Comparison of ENCODE assay signal across 7 cellular contexts in the genomic region with DNA sequence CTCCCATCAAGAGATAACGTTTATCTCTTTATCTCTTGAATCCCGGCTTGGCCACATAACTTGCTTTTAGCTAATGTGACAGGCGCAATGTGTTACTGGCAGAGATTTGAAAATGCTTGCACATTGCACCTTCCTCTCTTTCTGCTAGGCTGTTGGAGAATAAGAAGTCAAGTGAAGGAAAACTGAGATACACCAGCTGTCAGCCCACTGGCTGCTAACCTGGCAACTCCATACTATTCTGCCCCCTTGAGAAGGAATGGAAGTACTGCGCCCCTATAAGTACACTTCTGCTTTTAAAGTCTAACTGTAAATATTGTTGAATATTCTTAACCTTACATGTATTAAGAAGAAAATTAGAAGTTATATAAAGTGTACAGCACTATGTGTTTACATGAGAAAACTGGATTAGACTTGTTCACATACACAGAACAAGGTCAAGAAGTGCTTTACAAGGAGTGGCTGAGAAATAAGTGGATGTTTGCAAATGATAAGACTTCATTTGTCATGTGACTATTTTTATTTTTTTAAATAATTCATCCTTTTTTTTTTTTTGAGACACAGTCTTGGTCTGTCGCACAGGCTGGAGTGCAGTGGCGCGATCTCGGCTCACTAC.
DNase-seq lines count a peak whose midpoint lies in the region; ATAC-seq and TF ChIP-seq lines count a peak whose summit lies in the region.

No MANE protein-coding gene starts in this region.

- no peak overlapping the region for H3K4me3 Mint-ChIP-seq in activated CD4-positive, alpha-beta memory T cell treated with anti-CD3 and anti-CD28 coated beads for 36 hours

- H3K9me3 Mint-ChIP-seq in activated CD4-positive, alpha-beta memory T cell treated with anti-CD3 and anti-CD28 coated beads for 36 hours: peaks cover 9% of the 10 kb centered on the region

- no peaks in the 10 kb centered on the region for H3K27me3 Mint-ChIP-seq in activated CD4-positive, alpha-beta memory T cell treated with anti-CD3 and anti-CD28 coated beads for 36 hours

- H3K4me3 ChIP-seq in Panc1 (ENCODE audit: low read depth in 2 of 2, low read length in 2 of 2): no peak overlapping the region

- BruUV-seq in Panc1 (replicated peaks; lab: Mats Ljungman, UMichigan): no TSS peak

- CTCF ChIA-PET in Panc1 (lab: Charles Lee): no interaction called here
- CTCF ChIA-PET in activated CD4-positive, alpha-beta memory T cell treated with anti-CD3 and anti-CD28 coated beads for 36 hours (lab: Charles Lee): no interaction called here

- in situ Hi-C loops in Panc1 (cut with HindIII; ENCODE audit: low pct_unique_long_range_greater_than_20kb, low sequenced_read_pairs): no loop called here

- no peaks in the 10 kb centered on the region for H3K4me1 ChIP-seq in Panc1 (ENCODE audit: control insufficient read depth, insufficient read depth, low read length)

- POLR2A ChIA-PET in Panc1 (lab: Charles Lee): no interaction called here
- POLR2A ChIA-PET in activated CD4-positive, alpha-beta memory T cell treated with anti-CD3 and anti-CD28 coated beads for 36 hours (lab: Charles Lee): no interaction called here

- no peaks in the 10 kb centered on the region for H3K27me3 ChIP-seq in Panc1 (ENCODE audit: control insufficient read depth, insufficient read depth, low read length)

- H3K9me3 ChIP-seq in Panc1 (ENCODE audit: control insufficient read depth, insufficient read depth, low read depth, low read length): no peaks in the 10 kb centered on the region

- DNase-seq in Panc1 (ENCODE audit: low read depth, low spot score): no peak
- peak; percentile 62 for DNase-seq in iris pigment epithelial cell (ENCODE audit: low read depth)
- DNase-seq in activated CD4-positive, alpha-beta T cell treated with anti-CD3 and anti-CD28 coated beads, Interleukin-2, amount 50 U/mL, for 4 hours: no peak
- DNase-seq in activated CD4-positive, alpha-beta memory T cell treated with anti-CD3 and anti-CD28 coated beads for 36 hours: no peak

- intact Hi-C loops in Panc1 (cut with micrococcal nuclease; ENCODE audit: unreplicated experiment): no loop called here
- intact Hi-C loops in activated CD4-positive, alpha-beta memory T cell treated with anti-CD3 and anti-CD28 coated beads for 36 hours (cut with micrococcal nuclease): no loop called here

- no peaks in the 10 kb centered on the region for H3K4me1 Mint-ChIP-seq in activated CD4-positive, alpha-beta memory T cell treated with anti-CD3 and anti-CD28 coated beads for 36 hours (ENCODE audit: low read depth)

- no peaks in the 10 kb centered on the region for H3K36me3 Mint-ChIP-seq in activated CD4-positive, alpha-beta memory T cell treated with anti-CD3 and anti-CD28 coated beads for 36 hours

- H3K27ac ChIP-seq in Panc1 (ENCODE audit: low read length): no peak overlapping the region

- ATAC-seq in GM18858 (IDR thresholded peaks at IDR 0.05; ENCODE audit: unreplicated experiment): peak; percentile 61
- ATAC-seq in HG03175 (IDR thresholded peaks at IDR 0.05; ENCODE audit: unreplicated experiment): peak; percentile 75
- no peak for ATAC-seq in Panc1
- ATAC-seq in HG03045 (IDR thresholded peaks at IDR 0.05; ENCODE audit: unreplicated experiment): no peak

- no peak overlapping the region for H3K27ac Mint-ChIP-seq in activated CD4-positive, alpha-beta memory T cell treated with anti-CD3 and anti-CD28 coated beads for 36 hours

- no peaks in the 10 kb centered on the region for H3K36me3 ChIP-seq in Panc1 (ENCODE audit: control insufficient read depth, insufficient read depth, low read length)

- TF ChIP-seq CTCF in Panc1 (IDR thresholded peaks at IDR 0.05): peak; percentile 38

Comparison
In these comparisons a context has a peak if more than half of its experiments do, and no peak if none do; other contexts are left out.
1. ATAC-seq: peak in GM18858 (single experiment) and HG03175 (single experiment); none in Panc1 (single experiment) and HG03045 (single experiment).